In genomic region chrX:151279161-151279560, GRCh38 we compare ENCODE assay signal across 28 cellular contexts.
"Had no signal": no experiment of that assay in that cellular context is flagged by ENCODE, and none has a peak within 500 bp of the region (broad histone marks: within the 10 kb centered on the region; RNA-seq: fewer than 3 reads in every experiment).

No MANE protein-coding gene starts in this region.

- H3K27me3 ChIP-seq: stomach, suprapubic skin, testis, thyroid gland, tibial artery, tibial nerve, transverse colon, upper lobe of left lung, upper lobe of right lung, uterus, vagina had no signal

- H3K36me3 ChIP-seq: stomach, suprapubic skin, thoracic aorta, thyroid gland, tibial artery, tibial nerve, transverse colon, upper lobe of left lung, upper lobe of right lung, uterus, vagina had no signal

- H3K4me3 Mint-ChIP-seq: stimulated activated effector memory CD8-positive, alpha-beta T cell treated with anti-CD3 and anti-CD28 coated beads, Interleukin-12 subunit alpha, Interleukin-12 subunit beta, amount 100 ng/mL, for 72 hours; stimulated activated memory B cell treated with anti-CD40 and anti-IgM and Interleukin-4, amounts not matched to agents 10 μg/mL and 1 μg/mL and 100 μg/mL, for 72 hours; stimulated activated naive B cell treated with anti-CD40 and anti-IgM and Interleukin-4, amounts not matched to agents 10 μg/mL and 1 μg/mL and 100 μg/mL, for 72 hours; stimulated activated naive CD8-positive, alpha-beta T cell treated with anti-CD3 and anti-CD28 coated beads, Interleukin-15, amount 100 ng/mL, for 72 hours; stimulated activated naive CD8-positive, alpha-beta T cell treated with anti-CD3 and anti-CD28 coated beads, Interleukin-15, Interleukin-2, amounts not matched to agents 100 ng/mL and 50 ng/mL, for 24 hours; type B pancreatic cell had no signal

- H3K27ac Mint-ChIP-seq: stimulated activated effector memory CD8-positive, alpha-beta T cell treated with anti-CD3 and anti-CD28 coated beads, Interleukin-12 subunit alpha, Interleukin-12 subunit beta, amount 100 ng/mL, for 72 hours; stimulated activated memory B cell treated with anti-CD40 and anti-IgM and Interleukin-4, amounts not matched to agents 10 μg/mL and 1 μg/mL and 100 μg/mL, for 72 hours; stimulated activated naive B cell treated with anti-CD40 and anti-IgM and Interleukin-4, amounts not matched to agents 10 μg/mL and 1 μg/mL and 100 μg/mL, for 72 hours; stimulated activated naive CD8-positive, alpha-beta T cell treated with anti-CD3 and anti-CD28 coated beads, Interleukin-15, amount 100 ng/mL, for 72 hours; stimulated activated naive CD8-positive, alpha-beta T cell treated with anti-CD3 and anti-CD28 coated beads, Interleukin-15, Interleukin-2, amounts not matched to agents 100 ng/mL and 50 ng/mL, for 24 hours; type B pancreatic cell had no signal

- H3K27me3 Mint-ChIP-seq: stimulated activated memory B cell treated with anti-CD40 and anti-IgM and Interleukin-4, amounts not matched to agents 10 μg/mL and 1 μg/mL and 100 μg/mL, for 72 hours; stimulated activated naive B cell treated with anti-CD40 and anti-IgM and Interleukin-4, amounts not matched to agents 10 μg/mL and 1 μg/mL and 100 μg/mL, for 72 hours; stimulated activated naive CD8-positive, alpha-beta T cell treated with anti-CD3 and anti-CD28 coated beads, Interleukin-15, Interleukin-2, amounts not matched to agents 100 ng/mL and 50 ng/mL, for 24 hours; type B pancreatic cell had no signal

- H3K9me3 Mint-ChIP-seq: stimulated activated effector memory CD8-positive, alpha-beta T cell treated with anti-CD3 and anti-CD28 coated beads, Interleukin-12 subunit alpha, Interleukin-12 subunit beta, amount 100 ng/mL, for 72 hours; stimulated activated memory B cell treated with anti-CD40 and anti-IgM and Interleukin-4, amounts not matched to agents 10 μg/mL and 1 μg/mL and 100 μg/mL, for 72 hours; stimulated activated naive CD8-positive, alpha-beta T cell treated with anti-CD3 and anti-CD28 coated beads, Interleukin-15, amount 100 ng/mL, for 72 hours; stimulated activated naive CD8-positive, alpha-beta T cell treated with anti-CD3 and anti-CD28 coated beads, Interleukin-15, Interleukin-2, amounts not matched to agents 100 ng/mL and 50 ng/mL, for 24 hours; type B pancreatic cell had no signal

- H3K36me3 Mint-ChIP-seq: stimulated activated effector memory CD8-positive, alpha-beta T cell treated with anti-CD3 and anti-CD28 coated beads, Interleukin-12 subunit alpha, Interleukin-12 subunit beta, amount 100 ng/mL, for 72 hours; stimulated activated memory B cell treated with anti-CD40 and anti-IgM and Interleukin-4, amounts not matched to agents 10 μg/mL and 1 μg/mL and 100 μg/mL, for 72 hours; stimulated activated naive B cell treated with anti-CD40 and anti-IgM and Interleukin-4, amounts not matched to agents 10 μg/mL and 1 μg/mL and 100 μg/mL, for 72 hours; type B pancreatic cell had no signal

- H3K4me1 Mint-ChIP-seq: stimulated activated effector memory CD8-positive, alpha-beta T cell treated with anti-CD3 and anti-CD28 coated beads, Interleukin-12 subunit alpha, Interleukin-12 subunit beta, amount 100 ng/mL, for 72 hours; stimulated activated memory B cell treated with anti-CD40 and anti-IgM and Interleukin-4, amounts not matched to agents 10 μg/mL and 1 μg/mL and 100 μg/mL, for 72 hours; stimulated activated naive B cell treated with anti-CD40 and anti-IgM and Interleukin-4, amounts not matched to agents 10 μg/mL and 1 μg/mL and 100 μg/mL, for 72 hours; stimulated activated naive CD8-positive, alpha-beta T cell treated with anti-CD3 and anti-CD28 coated beads, Interleukin-15, amount 100 ng/mL, for 72 hours had no signal

- DNase-seq: stimulated activated CD4-positive, alpha-beta T cell treated with anti-CD3 and anti-CD28 coated beads, Interleukin-2, amount 100 ng/mL, for 48 hours; stimulated activated CD4-positive, alpha-beta T cell treated with anti-CD3 and anti-CD28 coated beads, Interleukin-4, amount 100 ng/mL, for 1 hour; stimulated activated CD4-positive, alpha-beta T cell treated with anti-CD3 and anti-CD28 coated beads, Interleukin-4, amount 100 ng/mL, for 24 hours; stimulated activated CD4-positive, alpha-beta T cell treated with anti-CD3 and anti-CD28 coated beads, Interleukin-4, amount 100 ng/mL, for 4 hours; stimulated activated CD8-positive, alpha-beta memory T cell treated with anti-CD3 and anti-CD28 coated beads, Interleukin-4, amount 100 ng/mL, for 48 hours; stimulated activated naive B cell treated with anti-CD40 and anti-IgM and Interleukin-4, amounts not matched to agents 10 μg/mL and 1 μg/mL and 100 μg/mL, for 72 hours; stimulated activated naive CD4-positive, alpha-beta T cell; stimulated activated naive CD4-positive, alpha-beta T cell treated with Interleukin-2 at 50 U/mL for 16 hours; stimulated activated naive CD8-positive, alpha-beta T cell treated with anti-CD3 and anti-CD28 coated beads, Interleukin-15, amount 100 ng/mL, for 72 hours; stimulated activated naive CD8-positive, alpha-beta T cell treated with anti-CD3 and anti-CD28 coated beads, Interleukin-15, Interleukin-2, amounts not matched to agents 100 U/mL and 50 U/mL, for 24 hours; stomach; substantia nigra; testis; thyroid gland; tibial artery; transverse colon; trophoblast cell; upper lobe of left lung; upper lobe of right lung; uterus had no signal

- H3K27ac ChIP-seq: stomach, suprapubic skin, testis, thoracic aorta, thyroid gland, tibial artery, tibial nerve, transverse colon, upper lobe of left lung, upper lobe of right lung, uterus, vagina had no signal

- H3K9me3 ChIP-seq: stomach, suprapubic skin, testis, thoracic aorta, thyroid gland, tibial artery, tibial nerve, transverse colon, upper lobe of left lung, upper lobe of right lung, uterus, vagina had no signal

- H3K4me1 ChIP-seq: stomach, suprapubic skin, testis, thyroid gland, tibial artery, tibial nerve, transverse colon, upper lobe of left lung, upper lobe of right lung, uterus, vagina had no signal

- H3K4me3 ChIP-seq: stomach, suprapubic skin, testis, thoracic aorta, thyroid gland, tibial artery, tibial nerve, transverse colon, upper lobe of left lung, upper lobe of right lung, uterus, vagina had no signal
